Comparison of ENCODE assay signal across 20 cellular contexts in the genomic region with DNA sequence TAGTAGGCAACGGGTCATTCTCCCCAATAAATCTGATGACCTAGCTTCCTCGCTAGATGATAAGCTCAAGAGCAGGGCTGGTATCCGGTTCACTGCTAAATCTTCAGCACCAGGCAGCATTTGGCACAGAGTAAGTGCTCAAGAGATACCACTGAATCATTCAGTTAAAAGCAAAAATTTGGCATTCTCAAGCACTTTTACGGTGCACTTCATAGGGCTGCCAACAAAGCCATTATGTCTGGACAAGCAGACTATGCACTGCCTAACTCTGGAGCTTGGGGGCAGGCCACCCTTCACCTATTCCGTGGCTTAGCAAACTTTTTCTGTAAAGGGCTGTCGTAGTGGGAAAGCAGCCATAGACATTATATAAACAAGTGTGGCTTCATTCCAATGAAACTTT. TPM values are rescaled to one million over a fixed set of nuclear protein-coding genes. Genes with fewer than 3 reads are reported as not detected.
DNase-seq lines count a peak whose midpoint lies in the region; ATAC-seq, FAIRE-seq and TF ChIP-seq lines count a peak whose summit lies in the region.
"Had no signal": no experiment of that assay in that cellular context is flagged by ENCODE, and none has a peak within 500 bp of the region (broad histone marks: within the 10 kb centered on the region; RNA-seq: fewer than 3 reads in every experiment).

No MANE protein-coding gene starts in this region.

- TF ChIP-seq RAD21 in liver (IDR thresholded peaks at IDR 0.05) (peak; percentile 15 to 27), HepG2 (CRISPR knock-in tag; IDR thresholded peaks at IDR 0.05) (no peak)

- H3K9me3 Mint-ChIP-seq in astrocyte (ENCODE audit: unreplicated experiment): no peaks in the 10 kb centered on the region
- H3K9me3 Mint-ChIP-seq: CD4-positive, CD25-positive, alpha-beta regulatory T cell had no signal

- POLR2A ChIA-PET in HepG2 (lab: Yijun Ruan, JAX): no interaction called here

- TF ChIP-seq EP300 in HepG2 (IDR thresholded peaks at IDR 0.05; ENCODE audit: low read depth in 2 of 2, low read length in 2 of 2): no peak
- no peak for TF ChIP-seq EP300 in HepG2 (CRISPR knock-in tag; IDR thresholded peaks at IDR 0.05; ENCODE audit: borderline replicate concordance)

- H3K36me3 ChIP-seq in liver (ENCODE audit: control insufficient read depth in 4 of 4, insufficient read depth in 3 of 4, low read depth in 1 of 4, low read length in 3 of 4) (peaks cover 2 to 29% (median 20%) of the 10 kb centered on the region in 4 donors), HepG2 (replicated peaks in 1 of 2; ENCODE audit: control insufficient read depth in 1 of 2, insufficient read depth in 2 of 2, low read length in 2 of 2) (peaks cover 2 to 31% of the 10 kb centered on the region in 2 experiments; a peak in 4 of 5 replicates), astrocyte (ENCODE audit: insufficient read depth, low read length) (peaks cover 22% of the 10 kb centered on the region), thyroid gland (peaks cover 0 to 3% of the 10 kb centered on the region in 2 donors)

- TF ChIP-seq CTCF in liver (IDR thresholded peaks at IDR 0.05; ENCODE audit: low read depth, low read length, missing input control): no peak
- TF ChIP-seq CTCF in HepG2 (CRISPR knock-in tag; IDR thresholded peaks at IDR 0.05): no peak
- no peak for TF ChIP-seq CTCF in astrocyte (IDR thresholded peaks at IDR 0.05; ENCODE audit: insufficient read depth, low read depth, low read length)
- peak in 4 of 6 experiments; percentile 30 to 41 (median 38) for TF ChIP-seq CTCF in thyroid gland (IDR thresholded peaks at IDR 0.05)
- no peak for TF ChIP-seq CTCF in dorsolateral prefrontal cortex (IDR thresholded peaks at IDR 0.05 in 54 of 56, conservative IDR thresholded peaks at IDR 0.05 in 2 of 56; ENCODE audit: low read depth in 1 of 56, partially characterized antibody in 56 of 56)

- H3K9me3 ChIP-seq in liver (ENCODE audit: control insufficient read depth in 4 of 4, low read length in 3 of 4) (no peaks in the 10 kb centered on the region), HepG2 (ENCODE audit: low read length) (no peaks in the 10 kb centered on the region), astrocyte (ENCODE audit: insufficient read depth, low read depth, low read length) (no peaks in the 10 kb centered on the region), right cardiac atrium (ENCODE audit: control insufficient read depth, low read length) (no peaks in the 10 kb centered on the region), thyroid gland (no peaks in the 10 kb centered on the region)

- TF ChIP-seq POLR2A in HepG2 (IDR thresholded peaks at IDR 0.05; ENCODE audit: insufficient read depth in 1 of 2, low read depth in 2 of 2, low read length in 2 of 2): no peak
- TF ChIP-seq POLR2A in thyroid gland (IDR thresholded peaks at IDR 0.05): no peak

- WGBS in liver: 24% methylated on average over 6 of the region's 6 CpGs
- 100% methylated on average over 2 of the region's 6 CpGs for WGBS in HepG2 (ENCODE audit: low lambda C conversion rate)
- WGBS in right cardiac atrium: 45% methylated on average over 6 of the region's 6 CpGs
- 21 to 42% methylated on average over 6 of the region's 6 CpGs for WGBS in thyroid gland, 2 donors

- peaks cover 0 to 13% (median 8%) of the 10 kb centered on the region in 4 donors for H3K4me1 ChIP-seq in liver (ENCODE audit: control insufficient read depth in 4 of 4, insufficient read depth in 4 of 4, low read length in 3 of 4)
- no peaks in the 10 kb centered on the region for H3K4me1 ChIP-seq in HepG2 (ENCODE audit: insufficient read depth, low read length)
- no peaks in the 10 kb centered on the region for H3K4me1 ChIP-seq in astrocyte (ENCODE audit: insufficient read depth, low read length)
- no peaks in the 10 kb centered on the region for H3K4me1 ChIP-seq in right cardiac atrium (ENCODE audit: control insufficient read depth, insufficient read depth, low read length)
- H3K4me1 ChIP-seq in thyroid gland: no peaks in the 10 kb centered on the region

- H3K27me3 Mint-ChIP-seq in astrocyte (ENCODE audit: low read depth, unreplicated experiment): no peaks in the 10 kb centered on the region
- H3K27me3 Mint-ChIP-seq: CD4-positive, CD25-positive, alpha-beta regulatory T cell had no signal

- ATAC-seq in HepG2 (no peak), right cardiac atrium (peak; percentile 36 to 49), GM19397 (IDR thresholded peaks at IDR 0.05; ENCODE audit: unreplicated experiment) (no peak)
- ATAC-seq: GM12878 had no signal

- no peak overlapping the region for H3K4me3 Mint-ChIP-seq in astrocyte (ENCODE audit: unreplicated experiment)
- H3K4me3 Mint-ChIP-seq: CD4-positive, CD25-positive, alpha-beta regulatory T cell; H9 had no signal

- H3K27ac Mint-ChIP-seq in astrocyte (ENCODE audit: unreplicated experiment): no peak overlapping the region

- intact Hi-C loops in HepG2 (cut with micrococcal nuclease; ENCODE audit: unreplicated experiment) (no loop called here), right cardiac atrium (cut with DNase I) (no loop called here), thyroid gland (cut with DNase I) (no loop called here), dorsolateral prefrontal cortex (cut with DNase I) (no loop called here)

- H4K20me1 ChIP-seq in HepG2 (ENCODE audit: insufficient read depth, low read length) (no peaks in the 10 kb centered on the region), astrocyte (ENCODE audit: insufficient read depth, low read length) (no peaks in the 10 kb centered on the region)

- peak overlapping the region; percentile 42 to 61 for H3K27ac ChIP-seq in liver (ENCODE audit: low read depth in 1 of 2, low read length in 2 of 2)
- no peak overlapping the region for H3K27ac ChIP-seq in HepG2 (ENCODE audit: extremely low read length, insufficient read depth, low read length)
- no peak overlapping the region for H3K27ac ChIP-seq in astrocyte (ENCODE audit: low read depth, low read length)
- no peak overlapping the region for H3K27ac ChIP-seq in right cardiac atrium (ENCODE audit: low read length)
- H3K27ac ChIP-seq in thyroid gland: peak overlapping the region in 2 of 3 donors; percentile 13 to 51
- H3K27ac ChIP-seq in dorsolateral prefrontal cortex: no peak overlapping the region

- H3K27me3 ChIP-seq in liver (ENCODE audit: control insufficient read depth in 4 of 4, insufficient read depth in 4 of 4, low read length in 3 of 4): no peaks in the 10 kb centered on the region
- no peaks in the 10 kb centered on the region for H3K27me3 ChIP-seq in HepG2 (ENCODE audit: control insufficient read depth in 1 of 2, insufficient read depth in 2 of 2, low read length in 2 of 2)
- H3K27me3 ChIP-seq in astrocyte (ENCODE audit: insufficient read depth, low read length): no peaks in the 10 kb centered on the region
- no peaks in the 10 kb centered on the region for H3K27me3 ChIP-seq in right cardiac atrium (ENCODE audit: control insufficient read depth, insufficient read depth)
- H3K27me3 ChIP-seq in thyroid gland: no peaks in the 10 kb centered on the region
- H3K27me3 ChIP-seq in dorsolateral prefrontal cortex: peaks cover 0 to 64% (median 6%) of the 10 kb centered on the region in 45 donors

- CTCF ChIA-PET in HepG2 (lab: Yijun Ruan, JAX; ENCODE audit: low intra/inter-chr PET ratio, low total read pairs): no interaction called here

- H3K4me3 ChIP-seq in liver (ENCODE audit: low read depth in 1 of 3, low read length in 3 of 3) (no peak overlapping the region), HepG2 (replicated peaks in 1 of 3; ENCODE audit: insufficient read depth in 1 of 3, low read depth in 2 of 3, low read length in 3 of 3) (no peak overlapping the region), astrocyte (ENCODE audit: insufficient read depth, low read depth, low read length) (no peak overlapping the region), right cardiac atrium (ENCODE audit: low read length) (no peak overlapping the region), thyroid gland (replicated peaks in 1 of 3) (no peak overlapping the region), dorsolateral prefrontal cortex (no peak overlapping the region)
- H3K4me3 ChIP-seq: GM12878 had no signal

- H3K79me2 ChIP-seq in HepG2 (ENCODE audit: insufficient read depth, low read length) (no peaks in the 10 kb centered on the region), astrocyte (ENCODE audit: insufficient read depth, low read length) (no peaks in the 10 kb centered on the region)

- peak overlapping the region in 1 of 2 donors; percentile 13 for H3K9ac ChIP-seq in liver (ENCODE audit: low read depth in 1 of 2, low read length in 2 of 2)
- no peak overlapping the region for H3K9ac ChIP-seq in HepG2 (ENCODE audit: insufficient read depth, low read depth, low read length)
- no peak overlapping the region for H3K9ac ChIP-seq in astrocyte (ENCODE audit: low read length)

- H2AFZ ChIP-seq in HepG2 (ENCODE audit: low read length): no peak overlapping the region
- no peak overlapping the region for H2AFZ ChIP-seq in astrocyte (ENCODE audit: low read depth, low read length)

- no peak for FAIRE-seq in HepG2 (lab: Jason Lieb, UNC)
- peak; percentile 85 for FAIRE-seq in astrocyte (lab: Jason Lieb, UNC)
- FAIRE-seq: GM12878, GM18507 had no signal

- peaks cover 17% of the 10 kb centered on the region for H3K36me3 Mint-ChIP-seq in astrocyte (ENCODE audit: low read depth, unreplicated experiment)

- in situ Hi-C loops in HepG2 (cut with HindIII; ENCODE audit: extremely low pct_ligation_motif_present, low pct_unique_long_range_greater_than_20kb): no loop called here

- H3K4me2 ChIP-seq in HepG2 (ENCODE audit: low read depth, low read length) (no peak overlapping the region), astrocyte (ENCODE audit: low read length) (no peak overlapping the region)

- BruUV-seq in HepG2 (replicated peaks; lab: Mats Ljungman, UMichigan): no TSS peak

- DNase-seq in HepG2 (ENCODE audit: low spot score): no peak
- peak; percentile 10 for DNase-seq in astrocyte (ENCODE audit: low read depth)
- DNase-seq in right cardiac atrium: no peak
- DNase-seq in thyroid gland: peak; percentile 66 to 67
- DNase-seq in dorsolateral prefrontal cortex: no peak
- DNase-seq in activated CD4-positive, alpha-beta T cell treated with anti-CD3 and anti-CD28 coated beads, Interleukin-2, amount 50 U/mL, for 48 hours: no peak
- DNase-seq: CD4-positive, CD25-positive, alpha-beta regulatory T cell; DMS53; H9; Karpas-422; NCI-H1417 treated with DMSO at 0.1 percent for 48 hours; NCI-H2081; NCI-H2227 treated with DMSO at 0.1 percent for 48 hours; NCI-H524 treated with DMSO at 0.1 percent for 48 hours had no signal

- no peaks in the 10 kb centered on the region for H3K4me1 Mint-ChIP-seq in astrocyte (ENCODE audit: low read depth, unreplicated experiment)
- H3K4me1 Mint-ChIP-seq: CD4-positive, CD25-positive, alpha-beta regulatory T cell; H9 had no signal

RNA-seq across cellular contexts. Expression of a gene that starts 23.8 kb away (rescaled TPM):
- 1 to 10 TPM; 5.8 to 8.3 TPM for total RNA-seq in liver
- polyA plus RNA-seq in liver: 1 to 10 TPM; 3.7 to 5.6 TPM
- 6.7 TPM in 2 replicates for total RNA-seq in HepG2 (2016; rRNA removed; fragmentation: Illumina TruSeq; extraction: Trizol)
- total RNA-seq in HepG2 (2016; cell fraction: cytosol; rRNA removed; fragmentation: Illumina TruSeq; extraction: Trizol; ENCODE audit: low read depth): 1.0 and 1.1 TPM in 2 replicates
- total RNA-seq in HepG2 (2016; cell fraction: insoluble cytoplasmic fraction; rRNA removed; fragmentation: Illumina TruSeq; extraction: Trizol): 6.5 and 7.2 TPM in 2 replicates
- total RNA-seq in HepG2 (2016; cell fraction: membrane; rRNA removed; fragmentation: Illumina TruSeq; extraction: Trizol): 2.5 and 2.9 TPM in 2 replicates
- 4.9 TPM in 2 replicates for total RNA-seq in HepG2 (2016; cell fraction: nucleus; rRNA removed; fragmentation: Illumina TruSeq; extraction: Trizol)
- polyA plus RNA-seq in HepG2 (2011; rRNA removed): 4.1 and 4.6 TPM in 2 replicates
- polyA plus RNA-seq in HepG2 (2011; cell fraction: cytosol; rRNA removed): 3.1 and 3.3 TPM in 2 replicates
- polyA plus RNA-seq in HepG2 (2011; cell fraction: nucleus; rRNA removed): 3.2 and 3.9 TPM in 2 replicates
- polyA plus RNA-seq in HepG2 (2012): 4.4 and 4.5 TPM in 2 replicates
- polyA plus RNA-seq in HepG2 (2016; cell fraction: cytosol; fragmentation: Illumina TruSeq; extraction: Trizol; ENCODE audit: low read depth): 0.63 and 0.77 TPM in 2 replicates
- polyA plus RNA-seq in HepG2 (2016; cell fraction: insoluble cytoplasmic fraction; fragmentation: Illumina TruSeq; extraction: Trizol; ENCODE audit: low read depth): 5.2 and 5.5 TPM in 2 replicates
- 1.2 and 1.4 TPM in 2 replicates for polyA plus RNA-seq in HepG2 (2016; cell fraction: membrane; fragmentation: Illumina TruSeq; extraction: Trizol; ENCODE audit: low read depth)
- polyA plus RNA-seq in HepG2 (2016; cell fraction: nucleus; fragmentation: Illumina TruSeq; extraction: Trizol; ENCODE audit: insufficient read depth, low read depth): 7.7 and 8.1 TPM in 2 replicates
- polyA minus RNA-seq in HepG2 (2011; rRNA and poly(A)+ RNA removed; ENCODE audit: low replicate concordance): 2.1 and 7.6 TPM in 2 replicates
- 1.9 and 2.2 TPM in 2 replicates for polyA minus RNA-seq in HepG2 (2011; cell fraction: cytosol; rRNA and poly(A)+ RNA removed)
- 3.3 and 4.1 TPM in 2 replicates for polyA minus RNA-seq in HepG2 (2011; cell fraction: nucleus; rRNA and poly(A)+ RNA removed)
- total RNA-seq in astrocyte: 12.8 and 12.9 TPM in 2 replicates
- 1 to 10 TPM; 5.6 to 8.3 (median 6.2) TPM for total RNA-seq in right cardiac atrium
- 3.1 TPM for polyA plus RNA-seq in right cardiac atrium
- total RNA-seq in thyroid gland: 10 to 100 TPM; 29.7 to 49.1 (median 42.2) TPM
- 10 to 100 TPM in 18 of 120 experiments, 1 to 10 TPM in 102; 5.0 to 12.5 (median 8.3) TPM for total RNA-seq in dorsolateral prefrontal cortex

RNA-seq across cellular contexts. Expression of a gene that starts 47.9 kb away (rescaled TPM):
- not detected for total RNA-seq in liver
- polyA plus RNA-seq in liver: not detected
- not detected in 2 replicates for total RNA-seq in HepG2 (2016; rRNA removed; fragmentation: Illumina TruSeq; extraction: Trizol)
- not detected in 2 replicates for total RNA-seq in HepG2 (2016; cell fraction: cytosol; rRNA removed; fragmentation: Illumina TruSeq; extraction: Trizol; ENCODE audit: low read depth)
- total RNA-seq in HepG2 (2016; cell fraction: insoluble cytoplasmic fraction; rRNA removed; fragmentation: Illumina TruSeq; extraction: Trizol): not detected in 2 replicates
- total RNA-seq in HepG2 (2016; cell fraction: membrane; rRNA removed; fragmentation: Illumina TruSeq; extraction: Trizol): not detected in 2 replicates
- not detected in 2 replicates for total RNA-seq in HepG2 (2016; cell fraction: nucleus; rRNA removed; fragmentation: Illumina TruSeq; extraction: Trizol)
- polyA plus RNA-seq in HepG2 (2011; rRNA removed): not detected in 2 replicates
- not detected in 2 replicates for polyA plus RNA-seq in HepG2 (2011; cell fraction: cytosol; rRNA removed)
- polyA plus RNA-seq in HepG2 (2011; cell fraction: nucleus; rRNA removed): not detected in 2 replicates
- not detected in 2 replicates for polyA plus RNA-seq in HepG2 (2012)
- polyA plus RNA-seq in HepG2 (2016; cell fraction: cytosol; fragmentation: Illumina TruSeq; extraction: Trizol; ENCODE audit: low read depth): not detected in 2 replicates
- polyA plus RNA-seq in HepG2 (2016; cell fraction: insoluble cytoplasmic fraction; fragmentation: Illumina TruSeq; extraction: Trizol; ENCODE audit: low read depth): not detected in 2 replicates
- polyA plus RNA-seq in HepG2 (2016; cell fraction: membrane; fragmentation: Illumina TruSeq; extraction: Trizol; ENCODE audit: low read depth): not detected in 2 replicates
- polyA plus RNA-seq in HepG2 (2016; cell fraction: nucleus; fragmentation: Illumina TruSeq; extraction: Trizol; ENCODE audit: insufficient read depth, low read depth): not detected in 2 replicates
- polyA minus RNA-seq in HepG2 (2011; rRNA and poly(A)+ RNA removed; ENCODE audit: low replicate concordance): not detected in 2 replicates
- polyA minus RNA-seq in HepG2 (2011; cell fraction: cytosol; rRNA and poly(A)+ RNA removed): not detected in 2 replicates
- not detected in 2 replicates for polyA minus RNA-seq in HepG2 (2011; cell fraction: nucleus; rRNA and poly(A)+ RNA removed)
- total RNA-seq in astrocyte: not detected in 2 replicates
- total RNA-seq in right cardiac atrium: not detected
- polyA plus RNA-seq in right cardiac atrium: not detected
- total RNA-seq in thyroid gland: not detected
- total RNA-seq in dorsolateral prefrontal cortex: not detected
- total RNA-seq: A673; CD4-positive, CD25-positive, alpha-beta regulatory T cell; G401; GM12878; H9 had no signal
- polyA plus RNA-seq: GM12878 had no signal

Comparison
In these comparisons a context has a peak if more than half of its experiments do, and no peak if none do; other contexts are left out.
1. H3K27ac ChIP-seq: peak in liver (2 of 2) and thyroid gland (2 of 3); none in HepG2 (single experiment), astrocyte (single experiment), right cardiac atrium (single experiment) and dorsolateral prefrontal cortex (0 of 59).
2. CTCF ChIP-seq: peak in thyroid gland (4 of 6); none in liver (single experiment), HepG2 (single experiment), astrocyte (single experiment) and dorsolateral prefrontal cortex (0 of 56).
3. ATAC-seq: peak in right cardiac atrium (2 of 2); none in HepG2 (single experiment) and GM19397 (single experiment).
4. DNase-seq: peak in astrocyte (single experiment) and thyroid gland (2 of 2); none in HepG2 (single experiment), right cardiac atrium (0 of 3), dorsolateral prefrontal cortex (0 of 10) and activated CD4-positive, alpha-beta T cell treated with anti-CD3 and anti-CD28 coated beads, Interleukin-2, amount 50 U/mL, for 48 hours (0 of 2).